8 cellular contexts compared by ENCODE assay signal in the genomic region with DNA sequence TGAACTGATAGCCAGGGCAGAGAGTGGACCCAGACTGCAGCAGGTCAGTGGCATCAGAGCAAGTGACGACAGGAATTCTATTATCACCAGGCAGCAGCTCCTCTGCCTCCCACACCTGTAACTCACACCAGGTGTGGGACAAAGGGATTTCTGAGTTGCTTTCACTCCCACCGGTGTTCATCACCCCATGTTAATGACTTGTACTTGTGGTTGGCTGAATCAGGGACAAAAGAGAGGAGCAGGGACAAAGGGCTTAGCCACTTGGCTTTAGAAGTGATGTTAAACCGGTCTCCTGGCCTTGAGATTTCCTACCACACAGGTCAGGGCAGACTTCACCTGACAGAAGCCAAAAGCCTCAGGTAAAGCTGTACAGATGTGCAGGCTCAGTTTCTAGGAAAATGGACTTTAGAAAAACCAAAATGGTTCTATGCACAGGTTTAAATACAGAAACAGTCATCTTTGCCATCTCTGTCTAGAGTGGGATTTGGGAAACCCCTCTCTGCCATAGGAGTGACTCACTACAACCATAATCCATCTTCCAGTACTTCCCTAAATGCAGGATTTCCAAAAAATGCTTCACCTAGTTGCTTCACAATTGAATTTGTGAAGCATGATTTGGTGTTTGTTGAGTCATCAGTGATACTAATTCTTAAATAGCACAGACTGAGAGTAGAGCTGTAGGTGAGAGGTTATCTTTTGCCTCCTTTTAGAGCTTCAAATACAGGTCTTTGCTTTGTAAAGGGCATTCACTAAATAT.
A peak's percentile ranks its signal among the peaks of the same experiment; 100 is the strongest.
DNase-seq lines count a peak whose midpoint lies in the region; ATAC-seq and TF ChIP-seq lines count a peak whose summit lies in the region.

No MANE protein-coding gene starts in this region.

- 76 to 82% (median 78%) methylated on average over 3 of the region's 3 CpGs for WGBS in adrenal gland, 4 donors

- H3K4me3 ChIP-seq in CD4-positive, alpha-beta memory T cell (ENCODE audit: low read length in 2 of 2) = peak overlapping the region in 1 of 2 donors; percentile 9
- H3K4me3 ChIP-seq in HL-60 (replicated peaks; ENCODE audit: insufficient read depth, low read length) = no peak overlapping the region
- no peak overlapping the region for H3K4me3 ChIP-seq in naive thymus-derived CD4-positive, alpha-beta T cell (ENCODE audit: low read length)
- no peak overlapping the region for H3K4me3 ChIP-seq in adrenal gland

- peak overlapping the region; percentile 87 for H3K27ac ChIP-seq in CD4-positive, alpha-beta memory T cell (ENCODE audit: low read depth, low read length)
- H3K27ac ChIP-seq in HL-60 (replicated peaks) (peak overlapping the region; percentile 95; the same call in 1 of the 2 replicates), adrenal gland (peak overlapping the region in 2 of 5 donors; percentile 95)
- peak overlapping the region; percentile 85 for H3K27ac ChIP-seq in naive thymus-derived CD4-positive, alpha-beta T cell (ENCODE audit: low read depth, low read length)

- DNase-seq in CD4-positive, alpha-beta memory T cell = no peak
- DNase-seq in HL-60 (ENCODE audit: low read depth in 1 of 2, low spot score in 1 of 2) (no peak), posterior vena cava (ENCODE audit: low spot score) (no peak), adrenal gland (no peak)
- DNase-seq in activated naive CD8-positive, alpha-beta T cell treated with anti-CD3 and anti-CD28 coated beads, Interleukin-2, amount 50 U/mL, for 24 hours = no peak
- DNase-seq in naive thymus-derived CD4-positive, alpha-beta T cell = no peak

- H3K27me3 ChIP-seq in CD4-positive, alpha-beta memory T cell (ENCODE audit: insufficient read depth, low read length) = no peaks in the 10 kb centered on the region
- no peaks in the 10 kb centered on the region for H3K27me3 ChIP-seq in HL-60 (ENCODE audit: insufficient read depth, poor library complexity, severe bottlenecking)
- no peaks in the 10 kb centered on the region for H3K27me3 ChIP-seq in naive thymus-derived CD4-positive, alpha-beta T cell (ENCODE audit: control insufficient read depth in 2 of 2, insufficient read depth in 2 of 2, low read length in 2 of 2)
- no peaks in the 10 kb centered on the region for H3K27me3 ChIP-seq in adrenal gland

- TF ChIP-seq CTCF in HL-60 (IDR thresholded peaks at IDR 0.05; ENCODE audit: insufficient read depth, low read length) = no peak
- TF ChIP-seq CTCF in adrenal gland (IDR thresholded peaks at IDR 0.05) = no peak

- TF ChIP-seq POLR2A in adrenal gland (IDR thresholded peaks at IDR 0.05) = no peak

- peak overlapping the region in 7 of 8 donors; percentile 40 to 79 (median 68) for H3K4me3 Mint-ChIP-seq in CD4-positive, alpha-beta memory T cell
- H3K4me3 Mint-ChIP-seq in activated naive CD8-positive, alpha-beta T cell treated with anti-CD3 and anti-CD28 coated beads, Interleukin-2, amount 50 U/mL, for 24 hours = peak overlapping the region; percentile 73
- H3K4me3 Mint-ChIP-seq in naive thymus-derived CD4-positive, alpha-beta T cell = peak overlapping the region; percentile 22 to 82 (median 74)

- peaks cover 66% of the 10 kb centered on the region for H3K4me1 ChIP-seq in CD4-positive, alpha-beta memory T cell (ENCODE audit: insufficient read depth, low read length)
- peaks cover 52 to 68% of the 10 kb centered on the region in 2 donors for H3K4me1 ChIP-seq in naive thymus-derived CD4-positive, alpha-beta T cell (ENCODE audit: control insufficient read depth in 2 of 2, insufficient read depth in 2 of 2, low read length in 2 of 2)
- peaks cover 30 to 53% of the 10 kb centered on the region in 2 donors for H3K4me1 ChIP-seq in adrenal gland (replicated peaks in 1 of 2)

- POLR2A ChIA-PET in CD4-positive, alpha-beta memory T cell (lab: Charles Lee; ENCODE audit: partially characterized antibody) = interaction anchor here (0.6 to 8.5 kb wide), 13 partner anchors 9 to 220 kb away, joined by 3 to 81 read pairs (median 5); a partner anchor contains a TSS
- POLR2A ChIA-PET in naive thymus-derived CD4-positive, alpha-beta T cell (lab: Charles Lee) = interaction anchor here (0.6 to 2.2 kb wide), 13 partner anchors 8 to 215 kb away, joined by 3 to 6 read pairs (median 4); a partner anchor contains a TSS

- intact Hi-C loops in CD4-positive, alpha-beta memory T cell (cut with micrococcal nuclease) = loop anchor here (5.0 kb wide), 2 partner anchors 237 to 357 kb away; no protein-coding TSS in a partner anchor
- intact Hi-C loops in naive thymus-derived CD4-positive, alpha-beta T cell (cut with micrococcal nuclease) = loop anchor here in 1 of 2 donors (1.0 to 5.0 kb wide), 2 partner anchors 12 to 1233 kb away; a partner anchor contains a TSS
- intact Hi-C loops in posterior vena cava (cut with DNase I) (loop anchor here (10.0 kb wide), 2 partner anchors 65 to 215 kb away; a partner anchor contains a TSS), adrenal gland (cut with DNase I) (loop anchor here (10.0 kb wide), 2 partner anchors 75 to 215 kb away; a partner anchor contains a TSS)

- ATAC-seq in activated naive CD8-positive, alpha-beta T cell treated with anti-CD3 and anti-CD28 coated beads, Interleukin-2, amount 50 U/mL, for 24 hours = no peak
- no peak for ATAC-seq in naive thymus-derived CD4-positive, alpha-beta T cell
- no peak for ATAC-seq in GM18520 (IDR thresholded peaks at IDR 0.05; ENCODE audit: unreplicated experiment)
- ATAC-seq in HG03025 (IDR thresholded peaks at IDR 0.05; ENCODE audit: low FRiP score, unreplicated experiment) = no peak

- H3K27me3 Mint-ChIP-seq in CD4-positive, alpha-beta memory T cell = no peaks in the 10 kb centered on the region
- H3K27me3 Mint-ChIP-seq in activated naive CD8-positive, alpha-beta T cell treated with anti-CD3 and anti-CD28 coated beads, Interleukin-2, amount 50 U/mL, for 24 hours = peaks cover 3% of the 10 kb centered on the region
- no peaks in the 10 kb centered on the region for H3K27me3 Mint-ChIP-seq in naive thymus-derived CD4-positive, alpha-beta T cell

- H3K36me3 Mint-ChIP-seq in CD4-positive, alpha-beta memory T cell = peaks cover 30 to 56% of the 10 kb centered on the region in 2 donors
- H3K36me3 Mint-ChIP-seq in activated naive CD8-positive, alpha-beta T cell treated with anti-CD3 and anti-CD28 coated beads, Interleukin-2, amount 50 U/mL, for 24 hours (ENCODE audit: low read depth) = peaks cover 76% of the 10 kb centered on the region
- peaks cover 3 to 38% (median 23%) of the 10 kb centered on the region in 5 donors for H3K36me3 Mint-ChIP-seq in naive thymus-derived CD4-positive, alpha-beta T cell

- peaks cover 51 to 93% (median 72%) of the 10 kb centered on the region in 4 donors for H3K4me1 Mint-ChIP-seq in CD4-positive, alpha-beta memory T cell
- H3K4me1 Mint-ChIP-seq in activated naive CD8-positive, alpha-beta T cell treated with anti-CD3 and anti-CD28 coated beads, Interleukin-2, amount 50 U/mL, for 24 hours = peaks cover 95% of the 10 kb centered on the region
- peaks cover 29 to 95% (median 87%) of the 10 kb centered on the region in 7 donors for H3K4me1 Mint-ChIP-seq in naive thymus-derived CD4-positive, alpha-beta T cell

- no peaks in the 10 kb centered on the region for H3K9me3 ChIP-seq in CD4-positive, alpha-beta memory T cell (ENCODE audit: control insufficient read depth in 1 of 2, low read length in 2 of 2)
- H3K9me3 ChIP-seq in naive thymus-derived CD4-positive, alpha-beta T cell (ENCODE audit: control insufficient read depth in 2 of 3, low read length in 3 of 3) = no peaks in the 10 kb centered on the region
- H3K9me3 ChIP-seq in adrenal gland (replicated peaks in 1 of 3) = no peaks in the 10 kb centered on the region

- peak overlapping the region; percentile 87 to 100 (median 100) for H3K27ac Mint-ChIP-seq in CD4-positive, alpha-beta memory T cell
- H3K27ac Mint-ChIP-seq in activated naive CD8-positive, alpha-beta T cell treated with anti-CD3 and anti-CD28 coated beads, Interleukin-2, amount 50 U/mL, for 24 hours = peak overlapping the region; percentile 96
- peak overlapping the region in 8 of 9 donors; percentile 84 to 100 (median 95) for H3K27ac Mint-ChIP-seq in naive thymus-derived CD4-positive, alpha-beta T cell

- CTCF ChIA-PET in CD4-positive, alpha-beta memory T cell (lab: Charles Lee; ENCODE audit: partially characterized antibody) = interaction anchor here (0.6 to 9.9 kb wide), 12 partner anchors 10 to 357 kb away, joined by 3 to 106 read pairs (median 4); no protein-coding TSS in a partner anchor
- CTCF ChIA-PET in naive thymus-derived CD4-positive, alpha-beta T cell (lab: Charles Lee) = interaction anchor here (0.6 to 2.2 kb wide), 3 partner anchors 12 to 211 kb away, joined by 3 to 5 read pairs (median 3); no protein-coding TSS in a partner anchor

- no peaks in the 10 kb centered on the region for H3K9me3 Mint-ChIP-seq in CD4-positive, alpha-beta memory T cell
- H3K9me3 Mint-ChIP-seq in activated naive CD8-positive, alpha-beta T cell treated with anti-CD3 and anti-CD28 coated beads, Interleukin-2, amount 50 U/mL, for 24 hours = no peaks in the 10 kb centered on the region
- H3K9me3 Mint-ChIP-seq in naive thymus-derived CD4-positive, alpha-beta T cell = peaks cover 0 to 3% (median 0%) of the 10 kb centered on the region in 11 donors

- H3K36me3 ChIP-seq in CD4-positive, alpha-beta memory T cell (ENCODE audit: insufficient read depth, low read length) = peaks cover 34% of the 10 kb centered on the region
- peaks cover 17 to 29% (median 28%) of the 10 kb centered on the region in 3 experiments for H3K36me3 ChIP-seq in naive thymus-derived CD4-positive, alpha-beta T cell (ENCODE audit: control insufficient read depth in 2 of 3, insufficient read depth in 3 of 3, low read length in 3 of 3)
- H3K36me3 ChIP-seq in adrenal gland (replicated peaks in 1 of 2) = no peaks in the 10 kb centered on the region
